ENCODE assay signal across 17 cellular contexts in genomic region chr1:14857436-14858195, GRCh38.
DNase-seq lines count a peak whose midpoint lies in the region; ATAC-seq lines count a peak whose summit lies in the region.
"Had no signal": no experiment of that assay in that cellular context is flagged by ENCODE, and none has a peak within 500 bp of the region (broad histone marks: within the 10 kb centered on the region; RNA-seq: fewer than 3 reads in every experiment).

No MANE protein-coding gene starts in this region.

- H3K4me3 Mint-ChIP-seq in stimulated activated effector memory CD8-positive, alpha-beta T cell treated with anti-CD3 and anti-CD28 coated beads, Interleukin-12 subunit alpha, Interleukin-12 subunit beta, amount 100 ng/mL, for 72 hours, result no peak overlapping the region
- no peak overlapping the region for H3K4me3 Mint-ChIP-seq in stimulated activated memory B cell treated with anti-CD40 and anti-IgM and Interleukin-4, amounts not matched to agents 10 μg/mL and 1 μg/mL and 100 μg/mL, for 72 hours
- H3K4me3 Mint-ChIP-seq: CD4-positive, alpha-beta T cell; CD8-positive, alpha-beta T cell had no signal

- H3K9me3 ChIP-seq in GM23248 (ENCODE audit: low read depth), result no peaks in the 10 kb centered on the region
- H3K9me3 ChIP-seq: BE2C; BLaER1 treated with 17β-estradiol and CSF1 and Interleukin-3, amounts not matched to agents 10 nM and 100 nM; Caco-2 had no signal

- no peaks in the 10 kb centered on the region for H4K20me1 ChIP-seq in GM23248 (ENCODE audit: insufficient read depth)
- H4K20me1 ChIP-seq: BLaER1 treated with 17β-estradiol and CSF1 and Interleukin-3, amounts not matched to agents 10 nM and 100 nM had no signal

- no peaks in the 10 kb centered on the region for H3K79me2 ChIP-seq in GM23248 (ENCODE audit: insufficient read depth)

- no peaks in the 10 kb centered on the region for H3K9me2 ChIP-seq in GM23248 (ENCODE audit: insufficient read depth)

- no peak overlapping the region for H3K27ac ChIP-seq in GM23248
- H3K27ac ChIP-seq: BLaER1 treated with 17β-estradiol and CSF1 and Interleukin-3, amounts not matched to agents 10 nM and 100 nM; C4-2B had no signal

- peaks cover 14% of the 10 kb centered on the region for H3K27me3 Mint-ChIP-seq in stimulated activated memory B cell treated with anti-CD40 and anti-IgM and Interleukin-4, amounts not matched to agents 10 μg/mL and 1 μg/mL and 100 μg/mL, for 72 hours

- in situ Hi-C loops in GM23248 (cut with MboI), result no loop called here

- no peaks in the 10 kb centered on the region for H3K4me1 Mint-ChIP-seq in stimulated activated effector memory CD8-positive, alpha-beta T cell treated with anti-CD3 and anti-CD28 coated beads, Interleukin-12 subunit alpha, Interleukin-12 subunit beta, amount 100 ng/mL, for 72 hours
- H3K4me1 Mint-ChIP-seq in stimulated activated memory B cell treated with anti-CD40 and anti-IgM and Interleukin-4, amounts not matched to agents 10 μg/mL and 1 μg/mL and 100 μg/mL, for 72 hours, result no peaks in the 10 kb centered on the region

- ATAC-seq in stimulated activated effector memory CD8-positive, alpha-beta T cell treated with anti-CD3 and anti-CD28 coated beads, Interleukin-12 subunit alpha, Interleukin-12 subunit beta, amount 100 ng/mL, for 72 hours, result no peak
- no peak for ATAC-seq in stimulated activated memory B cell treated with anti-CD40 and anti-IgM and Interleukin-4, amounts not matched to agents 10 μg/mL and 1 μg/mL and 100 μg/mL, for 72 hours
- ATAC-seq in HG03139 (IDR thresholded peaks at IDR 0.05; ENCODE audit: unreplicated experiment), result no peak
- ATAC-seq: CD8-positive, alpha-beta T cell had no signal

- H3K9me3 Mint-ChIP-seq in stimulated activated effector memory CD8-positive, alpha-beta T cell treated with anti-CD3 and anti-CD28 coated beads, Interleukin-12 subunit alpha, Interleukin-12 subunit beta, amount 100 ng/mL, for 72 hours, result no peaks in the 10 kb centered on the region
- H3K9me3 Mint-ChIP-seq in stimulated activated memory B cell treated with anti-CD40 and anti-IgM and Interleukin-4, amounts not matched to agents 10 μg/mL and 1 μg/mL and 100 μg/mL, for 72 hours, result no peaks in the 10 kb centered on the region
- H3K9me3 Mint-ChIP-seq: CD4-positive, alpha-beta T cell; CD8-positive, alpha-beta T cell had no signal

- H3K27me3 ChIP-seq in GM23248 (replicated peaks; ENCODE audit: insufficient read depth), result no peaks in the 10 kb centered on the region
- H3K27me3 ChIP-seq: BE2C; BLaER1 treated with 17β-estradiol and CSF1 and Interleukin-3, amounts not matched to agents 10 nM and 100 nM had no signal

- H3K36me3 Mint-ChIP-seq in stimulated activated effector memory CD8-positive, alpha-beta T cell treated with anti-CD3 and anti-CD28 coated beads, Interleukin-12 subunit alpha, Interleukin-12 subunit beta, amount 100 ng/mL, for 72 hours, result no peaks in the 10 kb centered on the region
- no peaks in the 10 kb centered on the region for H3K36me3 Mint-ChIP-seq in stimulated activated memory B cell treated with anti-CD40 and anti-IgM and Interleukin-4, amounts not matched to agents 10 μg/mL and 1 μg/mL and 100 μg/mL, for 72 hours
- H3K36me3 Mint-ChIP-seq: CD8-positive, alpha-beta T cell had no signal

- DNase-seq in GM23248, result peak; percentile 40
- peak in 23 of 42 donors; percentile 8 to 70 (median 42) for DNase-seq in head of caudate nucleus
- DNase-seq in putamen (ENCODE audit: low spot score), result peak; percentile 45
- no peak for DNase-seq in stimulated activated effector memory CD8-positive, alpha-beta T cell treated with anti-CD3 and anti-CD28 coated beads, Interleukin-12 subunit alpha, Interleukin-12 subunit beta, amount 100 ng/mL, for 72 hours (ENCODE audit: low spot score in 2 of 2)
- DNase-seq: 8988T; ACHN; BE2C; Caco-2; Calu3; CD4-positive, alpha-beta T cell; CD8-positive, alpha-beta T cell; DMS79 treated with DMSO at 0.1 percent for 48 hours; GF-D8 had no signal

- H3F3A ChIP-seq in GM23248 (ENCODE audit: insufficient read depth), result no peaks in the 10 kb centered on the region

- H3K27ac Mint-ChIP-seq in stimulated activated effector memory CD8-positive, alpha-beta T cell treated with anti-CD3 and anti-CD28 coated beads, Interleukin-12 subunit alpha, Interleukin-12 subunit beta, amount 100 ng/mL, for 72 hours, result no peak overlapping the region
- H3K27ac Mint-ChIP-seq in stimulated activated memory B cell treated with anti-CD40 and anti-IgM and Interleukin-4, amounts not matched to agents 10 μg/mL and 1 μg/mL and 100 μg/mL, for 72 hours, result no peak overlapping the region
- H3K27ac Mint-ChIP-seq: CD4-positive, alpha-beta T cell; CD8-positive, alpha-beta T cell had no signal

- no peak overlapping the region for H3K4me3 ChIP-seq in GM23248
- H3K4me3 ChIP-seq: BLaER1 treated with 17β-estradiol and CSF1 and Interleukin-3, amounts not matched to agents 10 nM and 100 nM had no signal

- no peaks in the 10 kb centered on the region for H3K36me3 ChIP-seq in GM23248 (ENCODE audit: low read depth)
- H3K36me3 ChIP-seq: BE2C; BLaER1 treated with 17β-estradiol and CSF1 and Interleukin-3, amounts not matched to agents 10 nM and 100 nM had no signal

- WGBS in GM23248 (ENCODE audit: low coverage in 1 of 2, low lambda C conversion rate in 2 of 2, missing lambda C conversion rate in 2 of 2), 2 experiments, result 80 to 82% methylated on average over 10 of the region's 10 CpGs

- no peak overlapping the region for H3K9ac ChIP-seq in GM23248
- H3K9ac ChIP-seq: BLaER1 treated with 17β-estradiol and CSF1 and Interleukin-3, amounts not matched to agents 10 nM and 100 nM had no signal

- no peak overlapping the region for H2AFZ ChIP-seq in GM23248

- H3K4me2 ChIP-seq in GM23248 (ENCODE audit: unreplicated experiment), result no peak overlapping the region

- intact Hi-C loops in head of caudate nucleus (cut with DNase I), result no loop called here

- H3K4me1 ChIP-seq in GM23248 (ENCODE audit: insufficient read depth), result peaks cover 6% of the 10 kb centered on the region; the same call in 1 of the 2 replicates
- H3K4me1 ChIP-seq: BE2C had no signal

Comparison
In these comparisons a context has a peak if more than half of its experiments do, and no peak if none do; other contexts are left out.
1. DNase-seq: peak in GM23248 (single experiment), head of caudate nucleus (23 of 42) and putamen (single experiment); none in stimulated activated effector memory CD8-positive, alpha-beta T cell treated with anti-CD3 and anti-CD28 coated beads, Interleukin-12 subunit alpha, Interleukin-12 subunit beta, amount 100 ng/mL, for 72 hours (0 of 2).